In genomic region chr6:156991971-156992370, GRCh38 we compare ENCODE assay signal across 1 cellular context.
TF ChIP-seq lines count a peak whose summit lies in the region.

No MANE protein-coding gene starts in this region.

TF ChIP-seq in IMR-90, 13 proteins besides CTCF, POLR2A, EP300 and RAD21:
- TF ChIP-seq USF2 (IDR thresholded peaks at IDR 0.05; ENCODE audit: low read depth, low read length) (no peak), SMC3 (IDR thresholded peaks at IDR 0.05; ENCODE audit: low read depth, low read length) (no peak), FOS (IDR thresholded peaks at IDR 0.05; ENCODE audit: low read depth, low read length) (no peak), BHLHE40 (IDR thresholded peaks at IDR 0.05; ENCODE audit: low read depth, low read length) (no peak), NFE2L2 (IDR thresholded peaks at IDR 0.05; ENCODE audit: low read depth, low read length) (no peak), ELK1 (IDR thresholded peaks at IDR 0.05; ENCODE audit: borderline replicate concordance, low read depth, low read length) (no peak), CEBPB (IDR thresholded peaks at IDR 0.05; ENCODE audit: low read depth, low read length) (no peak), MAZ (IDR thresholded peaks at IDR 0.05; ENCODE audit: borderline replicate concordance, low read depth, low read length) (no peak), RCOR1 (IDR thresholded peaks at IDR 0.05; ENCODE audit: insufficient replicate concordance, low read length) (no peak), RFX5 (IDR thresholded peaks at IDR 0.05; ENCODE audit: low read depth, low read length) (no peak), MAFK (IDR thresholded peaks at IDR 0.05; ENCODE audit: low read depth, low read length) (no peak), MXI1 (IDR thresholded peaks at IDR 0.05; ENCODE audit: borderline replicate concordance, low read depth, low read length) (no peak), CHD1 (IDR thresholded peaks at IDR 0.05; ENCODE audit: low read depth, low read length) (no peak)
